Comparison of ENCODE assay signal across 8 cellular contexts in genomic region chr2:24793752-24794477, GRCh38. TPM values are rescaled to one million over a fixed set of nuclear protein-coding genes. Genes with fewer than 3 reads are reported as not detected.
DNase-seq lines count a peak whose midpoint lies in the region; ATAC-seq and TF ChIP-seq lines count a peak whose summit lies in the region.

No MANE protein-coding gene starts in this region.

- CTCF ChIA-PET in WTC11 (lab: Charles Lee), result interaction anchor here (1.1 to 4.2 kb wide), 2 partner anchors 34 to 180 kb away, joined by 10 to 27 read pairs; no protein-coding TSS in a partner anchor

- no peaks in the 10 kb centered on the region for H3K9me3 Mint-ChIP-seq in WTC11

- peak; percentile 4 for ATAC-seq in WTC11
- no peak for ATAC-seq in gastroesophageal sphincter
- ATAC-seq in HG02981 (IDR thresholded peaks at IDR 0.05; ENCODE audit: unreplicated experiment), result no peak

- 0 out of 2 replicates have a peak, but pooled peaks cover 2% of the 10 kb centered on the region for H3K27me3 Mint-ChIP-seq in WTC11 (ENCODE audit: low read depth)

- peak; percentile 73 for DNase-seq in NCI-H82 (lab: John Stamatoyannopoulos, UW)
- no peak for DNase-seq in NCI-H82 treated with DMSO at 0.1 percent for 48 hours (lab: John Stamatoyannopoulos, UW; ENCODE audit: unreplicated experiment)
- DNase-seq in Kasumi-1 (lab: John Stamatoyannopoulos, UW), result peak; percentile 13 to 26
- peak; percentile 24 for DNase-seq in WTC11 (ENCODE audit: low spot score)
- no peak for DNase-seq in sigmoid colon
- DNase-seq in activated effector memory CD4-positive, alpha-beta T cell treated with Interleukin-2 at 50 U/mL for 16 hours, result no peak

- TF ChIP-seq CTCF in WTC11 (IDR thresholded peaks at IDR 0.05) (no peak), gastroesophageal sphincter (IDR thresholded peaks at IDR 0.05) (no peak), sigmoid colon (IDR thresholded peaks at IDR 0.05) (no peak)

- intact Hi-C loops in sigmoid colon (cut with DNase I), result loop anchor here (2.0 to 10.0 kb wide), 2 partner anchors 303 to 669 kb away; partner anchors contain the start of genes FAM228B, NCOA1 and PFN4

- peaks cover 45% of the 10 kb centered on the region for H3K4me1 Mint-ChIP-seq in WTC11

- peak overlapping the region; percentile 99 for H3K27ac Mint-ChIP-seq in WTC11

- no peaks in the 10 kb centered on the region for H3K27me3 ChIP-seq in gastroesophageal sphincter
- H3K27me3 ChIP-seq in sigmoid colon, result no peaks in the 10 kb centered on the region

- peaks cover 0 to 26% (median 4%) of the 10 kb centered on the region in 3 donors for H3K4me1 ChIP-seq in gastroesophageal sphincter
- peaks cover 0 to 17% (median 13%) of the 10 kb centered on the region in 4 donors for H3K4me1 ChIP-seq in sigmoid colon

- TF ChIP-seq EP300 in gastroesophageal sphincter (IDR thresholded peaks at IDR 0.05) (no peak), sigmoid colon (IDR thresholded peaks at IDR 0.05) (no peak)

- POLR2A ChIA-PET in WTC11 (lab: Charles Lee), result interaction anchor here (1.4 kb wide), 1 partner anchor 28 kb away, joined by 4 read pairs; no protein-coding TSS in a partner anchor

- no peaks in the 10 kb centered on the region for H3K36me3 ChIP-seq in gastroesophageal sphincter
- no peaks in the 10 kb centered on the region for H3K36me3 ChIP-seq in sigmoid colon

- H3K27ac ChIP-seq in gastroesophageal sphincter (peak overlapping the region in 2 of 4 donors; percentile 99), sigmoid colon (peak overlapping the region in 3 of 4 donors; percentile 92 to 97 (median 97))

- WGBS in gastroesophageal sphincter (ENCODE audit: low coverage in 1 of 2), 2 donors, result 2 to 8% methylated on average over 7 to 12 of the region's 16 CpGs
- WGBS in sigmoid colon, 2 donors, result 5 to 6% methylated on average over 16 of the region's 16 CpGs

- no peak for TF ChIP-seq POLR2A in gastroesophageal sphincter (IDR thresholded peaks at IDR 0.05)
- no peak for TF ChIP-seq POLR2A in sigmoid colon (IDR thresholded peaks at IDR 0.05)

- H3K36me3 Mint-ChIP-seq in WTC11, result peaks cover 43% of the 10 kb centered on the region

- H3K4me3 ChIP-seq in gastroesophageal sphincter (peak overlapping the region; percentile 58 to 85), sigmoid colon (peak overlapping the region; percentile 57 to 81 (median 75))

- no peaks in the 10 kb centered on the region for H3K9me3 ChIP-seq in gastroesophageal sphincter
- H3K9me3 ChIP-seq in sigmoid colon, result no peaks in the 10 kb centered on the region

- peak overlapping the region; percentile 97 for H3K4me3 Mint-ChIP-seq in WTC11

TF ChIP-seq in WTC11, 78 proteins besides CTCF, POLR2A, EP300 and RAD21 (continues in another document):
- no peak for TF ChIP-seq PREB (CRISPR knock-in tag; IDR thresholded peaks at IDR 0.05; ENCODE audit: borderline replicate concordance)
- no peak for TF ChIP-seq MLX (CRISPR knock-in tag; IDR thresholded peaks at IDR 0.05)
- no peak for TF ChIP-seq ZNF423 (CRISPR knock-in tag; IDR thresholded peaks at IDR 0.05)
- TF ChIP-seq STAT6 (CRISPR knock-in tag; conservative IDR thresholded peaks at IDR 0.05; ENCODE audit: low read depth), result no peak
- no peak for TF ChIP-seq ARID4B (CRISPR knock-in tag; IDR thresholded peaks at IDR 0.05; ENCODE audit: borderline replicate concordance)
- TF ChIP-seq ATF3 (CRISPR knock-in tag; conservative IDR thresholded peaks at IDR 0.05), result no peak

RNA-seq across cellular contexts. Expression of gene CENPO, which starts 0.7 kb away (rescaled TPM):
- total RNA-seq in WTC11 (2021), result 35.2 to 38.6 TPM (median 35.2 TPM) in 3 replicates
- total RNA-seq in gastroesophageal sphincter, result 1 to 10 TPM in 3 of 4 donors, under 1 TPM in 1; 0.31 to 3.8 (median 2.8) TPM
- 1 to 10 TPM in 2 of 4 donors, under 1 TPM in 2; 0.49 to 5.7 (median 1.7) TPM for total RNA-seq in sigmoid colon
- 10 to 100 TPM in 1 of 3 donors, 1 to 10 TPM in 2; 4.9 to 10.4 (median 6.0) TPM for polyA plus RNA-seq in sigmoid colon

RNA-seq across cellular contexts. Expression of gene PTRHD1, which starts 0.7 kb away (rescaled TPM):
- 37.6 to 43.4 TPM (median 39.2 TPM) in 3 replicates for total RNA-seq in WTC11 (2021)
- total RNA-seq in gastroesophageal sphincter, result 10 to 100 TPM; 11.8 to 12.4 (median 12.1) TPM
- 10 to 100 TPM; 10.5 to 36.0 (median 14.2) TPM for total RNA-seq in sigmoid colon
- 10 to 100 TPM; 35.5 to 56.4 (median 55.3) TPM for polyA plus RNA-seq in sigmoid colon

Comparison
In these comparisons a context has a peak if more than half of its experiments do, and no peak if none do; other contexts are left out.
1. DNase-seq: peak in NCI-H82 (single experiment), Kasumi-1 (2 of 2) and WTC11 (single experiment); none in NCI-H82 treated with DMSO at 0.1 percent for 48 hours (single experiment), sigmoid colon (single experiment) and activated effector memory CD4-positive, alpha-beta T cell treated with Interleukin-2 at 50 U/mL for 16 hours (single experiment).